Comparison of ENCODE assay signal across 17 cellular contexts in the genomic region with DNA sequence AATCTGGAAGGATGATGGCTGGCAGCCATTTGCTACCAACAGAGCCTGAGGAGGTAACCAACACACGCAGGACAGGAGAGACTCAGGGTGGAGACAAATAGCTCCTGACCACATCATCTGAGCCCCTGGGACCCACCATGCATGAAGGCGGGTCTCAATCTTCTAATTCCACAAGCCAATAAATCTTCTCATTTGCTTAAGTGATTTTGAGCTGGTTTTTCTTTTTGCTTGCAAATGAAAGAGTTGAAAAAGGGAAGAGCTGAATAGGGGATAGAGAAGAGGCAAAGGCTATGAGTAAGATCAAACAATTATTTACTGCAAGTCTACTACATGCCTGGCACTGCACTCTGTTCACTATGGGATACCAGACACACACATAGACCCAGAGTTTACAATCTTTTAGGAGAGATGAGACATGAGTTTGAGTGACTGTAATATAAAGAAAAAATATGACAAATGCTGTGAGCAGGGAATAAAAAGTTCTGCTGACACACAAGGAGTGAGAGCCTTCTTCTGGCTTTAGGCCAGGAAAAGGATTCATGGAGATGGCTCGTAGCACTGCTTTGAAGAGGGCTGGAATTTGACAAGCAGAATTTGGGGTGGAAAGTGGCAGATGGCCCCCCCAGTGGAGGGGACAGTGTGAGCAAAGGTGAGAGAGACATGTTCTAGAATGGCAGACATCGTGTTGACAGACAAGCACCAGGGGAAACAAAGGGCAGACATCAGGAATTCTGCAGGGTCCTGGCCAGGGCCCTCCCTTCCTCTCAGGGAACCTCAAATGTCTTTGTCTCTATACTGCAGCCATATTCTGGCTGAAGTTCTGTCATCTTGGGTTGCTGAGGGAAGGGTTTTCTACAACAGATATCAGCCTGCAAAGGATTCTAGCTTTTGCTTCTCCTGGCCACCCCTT.
DNase-seq lines count a peak whose midpoint lies in the region; ATAC-seq and TF ChIP-seq lines count a peak whose summit lies in the region.
"Had no signal": no experiment of that assay in that cellular context is flagged by ENCODE, and none has a peak within 500 bp of the region (broad histone marks: within the 10 kb centered on the region; RNA-seq: fewer than 3 reads in every experiment).

No MANE protein-coding gene starts in this region.

- H3K4me3 ChIP-seq in MG63 = no peak overlapping the region
- H3K4me3 ChIP-seq: mucosa of descending colon had no signal

- no peak overlapping the region for H3K23ac ChIP-seq in H9 (ENCODE audit: insufficient read length, low read depth, low read length)

- H3K14ac ChIP-seq in H9 (ENCODE audit: insufficient read depth, low read length) = peak overlapping the region; percentile 59

- peaks cover 13% of the 10 kb centered on the region; the same call in 1 of the 2 replicates for H3K4me1 ChIP-seq in H9 (ENCODE audit: insufficient read depth, low read length)

- WGBS in H9 (ENCODE audit: extremely low coverage, insufficient read length, low lambda C conversion rate) = no CpG with 5 or more reads among the region's 4 CpGs

- H2BK5ac ChIP-seq in H9 (ENCODE audit: insufficient read length, low read length) = no peak overlapping the region

- no peak overlapping the region for H2BK20ac ChIP-seq in H9 (ENCODE audit: low read depth, low read length, poor library complexity, severe bottlenecking)

- no peak overlapping the region for H4K91ac ChIP-seq in H9 (ENCODE audit: insufficient read length, low read depth, low read length)

- H2BK12ac ChIP-seq in H9 (ENCODE audit: insufficient read length, low read depth, low read length) = no peak overlapping the region

- H3K18ac ChIP-seq in H9 (ENCODE audit: insufficient read length, low read depth, low read length) = no peak overlapping the region

- no peak overlapping the region for H3K4me2 ChIP-seq in H9 (ENCODE audit: insufficient read depth, insufficient read length, low read length)

- no peaks in the 10 kb centered on the region for H3K9me3 ChIP-seq in H9 (ENCODE audit: control insufficient read depth, low read depth, low read length)
- no peaks in the 10 kb centered on the region for H3K9me3 ChIP-seq in MG63
- H3K9me3 ChIP-seq: mucosa of descending colon had no signal

- no peak overlapping the region for H2BK15ac ChIP-seq in H9 (ENCODE audit: low read depth, low read length)

- H3K9ac ChIP-seq in H9 (ENCODE audit: extremely low read depth, insufficient read length, low read length) = no peak overlapping the region

- H3K36me3 Mint-ChIP-seq in H9 (ENCODE audit: insufficient read depth in 1 of 3, low read depth in 3 of 3) (peaks cover 0 to 6% (median 2%) of the 10 kb centered on the region in 3 experiments; a peak in 5 of 7 replicates), brain (peaks cover 5% of the 10 kb centered on the region), natural killer cell (peaks cover 5% of the 10 kb centered on the region)
- H3K36me3 Mint-ChIP-seq: activated naive CD4-positive, alpha-beta T cell treated with anti-CD3 and anti-CD28 coated beads, Interleukin-2, amount 50 U/mL, for 72 hours; CD8-positive, alpha-beta memory T cell had no signal

- ATAC-seq in GM19023 (IDR thresholded peaks at IDR 0.05; ENCODE audit: unreplicated experiment) (no peak), natural killer cell (no peak)
- ATAC-seq: activated naive CD4-positive, alpha-beta T cell treated with anti-CD3 and anti-CD28 coated beads, Interleukin-2, amount 50 U/mL, for 72 hours; mucosa of descending colon had no signal

- no peak overlapping the region for H3K27ac ChIP-seq in H9 (ENCODE audit: insufficient read length, low read depth, low read length)

- no peaks in the 10 kb centered on the region for H3K36me3 ChIP-seq in MG63

- H3K27me3 Mint-ChIP-seq in H9 (ENCODE audit: low read depth) (peaks cover 2% of the 10 kb centered on the region), brain (no peaks in the 10 kb centered on the region), natural killer cell (ENCODE audit: low read depth in 2 of 2) (peaks cover 0 to 2% of the 10 kb centered on the region in 2 donors)
- H3K27me3 Mint-ChIP-seq: CD8-positive, alpha-beta memory T cell had no signal

- no peaks in the 10 kb centered on the region for H3K79me2 ChIP-seq in H9 (ENCODE audit: insufficient read depth, low read length)

- TF ChIP-seq CTCF in H9 (conservative IDR thresholded peaks at IDR 0.05) = no peak
- TF ChIP-seq CTCF in brain (conservative IDR thresholded peaks at IDR 0.05) = no peak
- no peak for TF ChIP-seq CTCF in natural killer cell (IDR thresholded peaks at IDR 0.05)

- H3K23me2 ChIP-seq in H9 (ENCODE audit: insufficient read length, low read depth, low read length, poor library complexity, severe bottlenecking) = no peaks in the 10 kb centered on the region

- H3K9me3 Mint-ChIP-seq in H9 (peaks cover under 1 to 1% of the 10 kb centered on the region in 2 experiments; a peak in 4 of 5 replicates), brain (peaks cover 0 to 5% (median 2%) of the 10 kb centered on the region in 5 experiments), natural killer cell (peaks cover 2 to 8% of the 10 kb centered on the region in 2 donors)

- H2AFZ ChIP-seq in H9 (ENCODE audit: low read length) = no peak overlapping the region

- H3K4ac ChIP-seq in H9 (ENCODE audit: low read depth, low read length) = no peak overlapping the region

- no peak overlapping the region for H3K56ac ChIP-seq in H9 (ENCODE audit: insufficient read length, low read depth, low read length)

- DNase-seq in AG08395 (ENCODE audit: low spot score) = peak; percentile 31
- DNase-seq in H9 = no peak
- peak; percentile 43 for DNase-seq in iris pigment epithelial cell (ENCODE audit: low read depth)
- no peak for DNase-seq in MG63
- DNase-seq in NCI-H226 = no peak
- no peak for DNase-seq in natural killer cell
- DNase-seq: activated CD4-positive, alpha-beta T cell treated with anti-CD3 and anti-CD28 coated beads, Interleukin-2, amount 50 U/mL, for 48 hours; activated T-cell treated with anti-CD3 and anti-CD28 coated beads, Interleukin-2, amount 50 U/mL, for 1 hour; CD8-positive, alpha-beta memory T cell; head of caudate nucleus; NCI-H1092; NCI-H2107; stimulated activated CD4-positive, alpha-beta T cell treated with anti-CD3 and anti-CD28 coated beads, Interleukin-2, amount 100 ng/mL, for 48 hours had no signal

- no peak overlapping the region for H3K4me3 Mint-ChIP-seq in H9
- peak overlapping the region in 1 of 5 experiments; percentile 13 for H3K4me3 Mint-ChIP-seq in brain
- H3K4me3 Mint-ChIP-seq in natural killer cell = no peak overlapping the region
- H3K4me3 Mint-ChIP-seq: CD8-positive, alpha-beta memory T cell had no signal

- H3K79me1 ChIP-seq in H9 (ENCODE audit: insufficient read depth, low read depth, low read length, poor library complexity, severe bottlenecking) = no peaks in the 10 kb centered on the region

- no peak overlapping the region for H4K5ac ChIP-seq in H9 (ENCODE audit: insufficient read length, low read depth, low read length)

- no peak overlapping the region for H2AK5ac ChIP-seq in H9 (ENCODE audit: insufficient read length, low read length)

- H4K8ac ChIP-seq in H9 (replicated peaks; ENCODE audit: insufficient read length, low read depth, low read length) = no peak overlapping the region

- H3K27me3 ChIP-seq in H9 (ENCODE audit: insufficient read depth, low read length) = no peaks in the 10 kb centered on the region
- no peaks in the 10 kb centered on the region for H3K27me3 ChIP-seq in MG63

- H3T11ph ChIP-seq in H9 (ENCODE audit: low read length) = no peak overlapping the region

- intact Hi-C loops in natural killer cell (cut with micrococcal nuclease) = no loop called here

- H2BK120ac ChIP-seq in H9 (ENCODE audit: low read depth, low read length, poor library complexity, severe bottlenecking) = no peak overlapping the region

- H3K4me1 Mint-ChIP-seq in H9 = peaks cover 36 to 39% of the 10 kb centered on the region in 2 experiments
- peaks cover 36% of the 10 kb centered on the region for H3K4me1 Mint-ChIP-seq in brain
- no peaks in the 10 kb centered on the region for H3K4me1 Mint-ChIP-seq in natural killer cell
- H3K4me1 Mint-ChIP-seq: CD8-positive, alpha-beta memory T cell had no signal

- peak overlapping the region; percentile 21 to 91 (median 69); a peak in 4 of 7 replicates for H3K27ac Mint-ChIP-seq in H9
- peak overlapping the region; percentile 27 to 73 (median 54) for H3K27ac Mint-ChIP-seq in brain
- H3K27ac Mint-ChIP-seq in natural killer cell = no peak overlapping the region
- H3K27ac Mint-ChIP-seq: activated naive CD4-positive, alpha-beta T cell treated with anti-CD3 and anti-CD28 coated beads, Interleukin-2, amount 50 U/mL, for 72 hours; CD8-positive, alpha-beta memory T cell had no signal

- H4K20me1 ChIP-seq in H9 (ENCODE audit: control insufficient read depth, insufficient read depth, insufficient read length) = no peaks in the 10 kb centered on the region

Comparison
In these comparisons a context has a peak if more than half of its experiments do, and no peak if none do; other contexts are left out.
1. DNase-seq: peak in AG08395 (single experiment) and iris pigment epithelial cell (single experiment); none in H9 (single experiment), MG63 (single experiment), NCI-H226 (single experiment) and natural killer cell (single experiment).
2. H3K27ac Mint-ChIP-seq: peak in H9 (3 of 3) and brain (5 of 5); none in natural killer cell (0 of 2).